1 cellular context compared by ENCODE assay signal in genomic region chr1:226939439-226940028, GRCh38.
TF ChIP-seq lines count a peak whose summit lies in the region.

No MANE protein-coding gene starts in this region.

TF ChIP-seq in HepG2, 621 proteins besides CTCF, POLR2A, EP300 and RAD21 (continued from another document and continues in another):
- TF ChIP-seq AKNA (CRISPR knock-in tag; IDR thresholded peaks at IDR 0.05; ENCODE audit: borderline replicate concordance) (no peak), GATAD1 (CRISPR knock-in tag; IDR thresholded peaks at IDR 0.05) (peak; percentile 72), RAD51 (IDR thresholded peaks at IDR 0.05; ENCODE audit: borderline replicate concordance) (no peak), ZNF136 (CRISPR knock-in tag; IDR thresholded peaks at IDR 0.05; ENCODE audit: low read depth) (no peak), ZNF563 (CRISPR knock-in tag; IDR thresholded peaks at IDR 0.05) (peak; percentile 91), ZNF430 (CRISPR knock-in tag; IDR thresholded peaks at IDR 0.05) (peak; percentile 91; the same call in 1 of the 2 replicates), IKZF5 (CRISPR knock-in tag; IDR thresholded peaks at IDR 0.05) (peak; percentile 82), BHLHE40 (IDR thresholded peaks at IDR 0.05; ENCODE audit: low read length) (no peak), HBP1 (CRISPR knock-in tag; IDR thresholded peaks at IDR 0.05; ENCODE audit: low read depth) (no peak; the same call in 1 of the 2 replicates), EHMT2 (IDR thresholded peaks at IDR 0.05; ENCODE audit: borderline replicate concordance, low read depth, low read length) (no peak), REXO4 (CRISPR knock-in tag; IDR thresholded peaks at IDR 0.05; ENCODE audit: borderline replicate concordance) (no peak), ATF4 (CRISPR knock-in tag; IDR thresholded peaks at IDR 0.05) (no peak), ZNF510 (CRISPR knock-in tag; IDR thresholded peaks at IDR 0.05; ENCODE audit: low read depth) (no peak; the same call in 1 of the 2 replicates), HINFP (CRISPR knock-in tag; IDR thresholded peaks at IDR 0.05; ENCODE audit: low read depth) (peak; percentile 71; the same call in 1 of the 2 replicates), ZNF256 (CRISPR knock-in tag; conservative IDR thresholded peaks at IDR 0.05) (no peak), SP5 (CRISPR knock-in tag; IDR thresholded peaks at IDR 0.05; ENCODE audit: borderline replicate concordance, low read depth) (0 out of 2 replicates have a peak, but pooled peaks have one; percentile 2), ZBTB10 (CRISPR knock-in tag; IDR thresholded peaks at IDR 0.05; ENCODE audit: borderline replicate concordance) (no peak; the same call in 1 of the 2 replicates), ZNF225 (CRISPR knock-in tag; IDR thresholded peaks at IDR 0.05) (no peak; the same call in 1 of the 2 replicates), ARID5B (CRISPR knock-in tag; IDR thresholded peaks at IDR 0.05) (no peak; the same call in none of the 2 replicates), GABPA (IDR thresholded peaks at IDR 0.05; ENCODE audit: low read depth, low read length) (no peak), GABPA (CRISPR knock-in tag; IDR thresholded peaks at IDR 0.05; ENCODE audit: low read depth) (peak; percentile 86), SETDB1 (CRISPR knock-in tag; IDR thresholded peaks at IDR 0.05; ENCODE audit: borderline replicate concordance) (no peak), BORCS8-MEF2B (CRISPR knock-in tag; IDR thresholded peaks at IDR 0.05) (peak; percentile 74), HMGA1 (CRISPR knock-in tag; conservative IDR thresholded peaks at IDR 0.05) (no peak), MZF1 (CRISPR knock-in tag; IDR thresholded peaks at IDR 0.05; ENCODE audit: borderline replicate concordance) (no peak), HOXD1 (CRISPR knock-in tag; IDR thresholded peaks at IDR 0.05) (no peak; the same call in 1 of the 2 replicates), GTF2F1 (IDR thresholded peaks at IDR 0.05; ENCODE audit: low read length) (no peak), MTA1 (CRISPR knock-in tag; IDR thresholded peaks at IDR 0.05; ENCODE audit: borderline replicate concordance) (peak; percentile 84; the same call in 1 of the 2 replicates), CENPX (CRISPR knock-in tag; IDR thresholded peaks at IDR 0.05) (no peak), ZNF251 (CRISPR knock-in tag; IDR thresholded peaks at IDR 0.05) (0 out of 2 replicates have a peak, but pooled peaks have one; percentile 47), MXI1 (IDR thresholded peaks at IDR 0.05; ENCODE audit: borderline replicate concordance, low read depth, low read length) (no peak), MEIS2 (CRISPR knock-in tag; IDR thresholded peaks at IDR 0.05) (peak; percentile 49), ZNF605 (CRISPR knock-in tag; IDR thresholded peaks at IDR 0.05) (peak; percentile 96), POLR2AphosphoS5 (IDR thresholded peaks at IDR 0.05; ENCODE audit: low read depth, low read length) (peak; percentile 94)
- TF ChIP-seq, protein P1, sequence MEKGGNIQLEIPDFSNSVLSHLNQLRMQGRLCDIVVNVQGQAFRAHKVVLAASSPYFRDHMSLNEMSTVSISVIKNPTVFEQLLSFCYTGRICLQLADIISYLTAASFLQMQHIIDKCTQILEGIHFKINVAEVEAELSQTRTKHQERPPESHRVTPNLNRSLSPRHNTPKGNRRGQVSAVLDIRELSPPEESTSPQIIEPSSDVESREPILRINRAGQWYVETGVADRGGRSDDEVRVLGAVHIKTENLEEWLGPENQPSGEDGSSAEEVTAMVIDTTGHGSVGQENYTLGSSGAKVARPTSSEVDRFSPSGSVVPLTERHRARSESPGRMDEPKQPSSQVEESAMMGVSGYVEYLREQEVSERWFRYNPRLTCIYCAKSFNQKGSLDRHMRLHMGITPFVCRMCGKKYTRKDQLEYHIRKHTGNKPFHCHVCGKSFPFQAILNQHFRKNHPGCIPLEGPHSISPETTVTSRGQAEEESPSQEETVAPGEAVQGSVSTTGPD (CRISPR knock-in tag; IDR thresholded peaks at IDR 0.05): peak; percentile 72
- TF ChIP-seq, protein P2, sequence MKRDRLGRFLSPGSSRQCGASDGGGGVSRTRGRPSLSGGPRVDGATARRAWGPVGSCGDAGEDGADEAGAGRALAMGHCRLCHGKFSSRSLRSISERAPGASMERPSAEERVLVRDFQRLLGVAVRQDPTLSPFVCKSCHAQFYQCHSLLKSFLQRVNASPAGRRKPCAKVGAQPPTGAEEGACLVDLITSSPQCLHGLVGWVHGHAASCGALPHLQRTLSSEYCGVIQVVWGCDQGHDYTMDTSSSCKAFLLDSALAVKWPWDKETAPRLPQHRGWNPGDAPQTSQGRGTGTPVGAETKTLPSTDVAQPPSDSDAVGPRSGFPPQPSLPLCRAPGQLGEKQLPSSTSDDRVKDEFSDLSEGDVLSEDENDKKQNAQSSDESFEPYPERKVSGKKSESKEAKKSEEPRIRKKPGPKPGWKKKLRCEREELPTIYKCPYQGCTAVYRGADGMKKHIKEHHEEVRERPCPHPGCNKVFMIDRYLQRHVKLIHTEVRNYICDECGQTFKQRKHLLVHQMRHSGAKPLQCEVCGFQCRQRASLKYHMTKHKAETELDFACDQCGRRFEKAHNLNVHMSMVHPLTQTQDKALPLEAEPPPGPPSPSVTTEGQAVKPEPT (CRISPR knock-in tag; IDR thresholded peaks at IDR 0.05; ENCODE audit: low read depth): peak; percentile 96; the same call in 1 of the 2 replicates
- TF ChIP-seq, protein P3, sequence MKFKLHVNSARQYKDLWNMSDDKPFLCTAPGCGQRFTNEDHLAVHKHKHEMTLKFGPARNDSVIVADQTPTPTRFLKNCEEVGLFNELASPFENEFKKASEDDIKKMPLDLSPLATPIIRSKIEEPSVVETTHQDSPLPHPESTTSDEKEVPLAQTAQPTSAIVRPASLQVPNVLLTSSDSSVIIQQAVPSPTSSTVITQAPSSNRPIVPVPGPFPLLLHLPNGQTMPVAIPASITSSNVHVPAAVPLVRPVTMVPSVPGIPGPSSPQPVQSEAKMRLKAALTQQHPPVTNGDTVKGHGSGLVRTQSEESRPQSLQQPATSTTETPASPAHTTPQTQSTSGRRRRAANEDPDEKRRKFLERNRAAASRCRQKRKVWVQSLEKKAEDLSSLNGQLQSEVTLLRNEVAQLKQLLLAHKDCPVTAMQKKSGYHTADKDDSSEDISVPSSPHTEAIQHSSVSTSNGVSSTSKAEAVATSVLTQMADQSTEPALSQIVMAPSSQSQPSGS (CRISPR knock-in tag; IDR thresholded peaks at IDR 0.05): no peak
